17 cellular contexts compared by ENCODE assay signal in genomic region chr10:75974080-75974479, GRCh38.
A peak's percentile ranks its signal among the peaks of the same experiment; 100 is the strongest.
DNase-seq lines count a peak whose midpoint lies in the region; ATAC-seq, FAIRE-seq and TF ChIP-seq lines count a peak whose summit lies in the region.
"Had no signal": no experiment of that assay in that cellular context is flagged by ENCODE, and none has a peak within 500 bp of the region (broad histone marks: within the 10 kb centered on the region; RNA-seq: fewer than 3 reads in every experiment).

No MANE protein-coding gene starts in this region.

- H2AFZ ChIP-seq in astrocyte (ENCODE audit: low read depth, low read length) = no peak overlapping the region

- H3K4me3 ChIP-seq in breast epithelium = no peak overlapping the region
- H3K4me3 ChIP-seq in astrocyte (ENCODE audit: insufficient read depth, low read depth, low read length) = no peak overlapping the region
- H3K4me3 ChIP-seq: BLaER1 had no signal

- H3K4me2 ChIP-seq in astrocyte (ENCODE audit: low read length) = no peak overlapping the region
- H3K4me2 ChIP-seq: BLaER1 had no signal

- TF ChIP-seq CTCF in MCF 10A (IDR thresholded peaks at IDR 0.05; ENCODE audit: unreplicated experiment) (no peak), breast epithelium (IDR thresholded peaks at IDR 0.05) (no peak), astrocyte (IDR thresholded peaks at IDR 0.05; ENCODE audit: insufficient read depth, low read depth, low read length) (no peak), foreskin keratinocyte (conservative IDR thresholded peaks at IDR 0.05) (no peak)

- H4K20me1 ChIP-seq in astrocyte (ENCODE audit: insufficient read depth, low read length) = no peaks in the 10 kb centered on the region
- H4K20me1 ChIP-seq: BLaER1 had no signal

- ATAC-seq in foreskin keratinocyte (peak; percentile 97), HG03159 (IDR thresholded peaks at IDR 0.05; ENCODE audit: unreplicated experiment) (no peak)

- H3K27ac Mint-ChIP-seq in MCF 10A (ENCODE audit: low read depth, unreplicated experiment) = no peak overlapping the region
- no peak overlapping the region for H3K27ac Mint-ChIP-seq in astrocyte (ENCODE audit: unreplicated experiment)
- H3K27ac Mint-ChIP-seq: CD8-positive, alpha-beta memory T cell; HFFc6 had no signal

- no peaks in the 10 kb centered on the region for H3K4me1 ChIP-seq in breast epithelium
- no peaks in the 10 kb centered on the region for H3K4me1 ChIP-seq in astrocyte (ENCODE audit: insufficient read depth, low read length)
- H3K4me1 ChIP-seq in foreskin keratinocyte = peaks cover 6% of the 10 kb centered on the region

- no peaks in the 10 kb centered on the region for H3K9me3 ChIP-seq in breast epithelium
- no peaks in the 10 kb centered on the region for H3K9me3 ChIP-seq in astrocyte (ENCODE audit: insufficient read depth, low read depth, low read length)
- H3K9me3 ChIP-seq: BLaER1, Caco-2 had no signal

- POLR2A ChIA-PET in MCF 10A (lab: Yijun Ruan, JAX) = interaction anchor here (0.7 to 0.8 kb wide), 2 partner anchors 64 to 420 kb away, joined by 3 read pairs; no protein-coding TSS in a partner anchor

- H3K9ac ChIP-seq in astrocyte (ENCODE audit: low read length) = no peak overlapping the region
- H3K9ac ChIP-seq: BLaER1 had no signal

- intact Hi-C loops in MCF 10A (cut with micrococcal nuclease) (no loop called here), breast epithelium (cut with DNase I; ENCODE audit: low total_unique reads) (no loop called here)

- no peaks in the 10 kb centered on the region for H3K36me3 Mint-ChIP-seq in MCF 10A (ENCODE audit: insufficient read depth, unreplicated experiment)
- H3K36me3 Mint-ChIP-seq in astrocyte (ENCODE audit: low read depth, unreplicated experiment) = no peaks in the 10 kb centered on the region
- H3K36me3 Mint-ChIP-seq: CD8-positive, alpha-beta memory T cell had no signal

- H3K27ac ChIP-seq in breast epithelium (no peak overlapping the region), astrocyte (ENCODE audit: low read depth, low read length) (no peak overlapping the region), foreskin keratinocyte (no peak overlapping the region)
- H3K27ac ChIP-seq: 22Rv1, BLaER1 had no signal

- H3K4me3 Mint-ChIP-seq in MCF 10A (ENCODE audit: unreplicated experiment) (no peak overlapping the region), astrocyte (ENCODE audit: unreplicated experiment) (no peak overlapping the region)
- H3K4me3 Mint-ChIP-seq: CD8-positive, alpha-beta memory T cell; HFFc6 had no signal

- BruUV-seq in MCF 10A (replicated peaks; lab: Mats Ljungman, UMichigan) = no TSS peak

- DNase-seq in MCF 10A (ENCODE audit: unreplicated experiment) = peak; percentile 33
- DNase-seq in breast epithelium (ENCODE audit: low spot score in 2 of 2) = no peak
- DNase-seq in astrocyte (ENCODE audit: low read depth) = no peak
- peak; percentile 34 to 78 for DNase-seq in foreskin keratinocyte
- no peak for DNase-seq in mesenteric fat pad (ENCODE audit: low spot score)
- no peak for DNase-seq in stimulated activated CD4-positive, alpha-beta T cell treated with anti-CD3 and anti-CD28 coated beads, Interleukin-4, amount 100 ng/mL, for 1 hour
- DNase-seq in HT-29 (ENCODE audit: low spot score) = no peak
- DNase-seq: AML-193; Caco-2; CD8-positive, alpha-beta memory T cell; DND-41; GF-D8; HCEC 1CT; HFFc6 had no signal

- no peaks in the 10 kb centered on the region for H3K79me2 ChIP-seq in astrocyte (ENCODE audit: insufficient read depth, low read length)

- no peak for TF ChIP-seq POLR2A in breast epithelium (IDR thresholded peaks at IDR 0.05)

- H3K27me3 Mint-ChIP-seq in MCF 10A (ENCODE audit: insufficient read depth, unreplicated experiment) (no peaks in the 10 kb centered on the region), astrocyte (ENCODE audit: low read depth, unreplicated experiment) (peaks cover 5% of the 10 kb centered on the region)

- CTCF ChIA-PET in MCF 10A (lab: Yijun Ruan, JAX) = no interaction called here

- H3K36me3 ChIP-seq in breast epithelium (no peaks in the 10 kb centered on the region), astrocyte (ENCODE audit: insufficient read depth, low read length) (no peaks in the 10 kb centered on the region)
- H3K36me3 ChIP-seq: BLaER1 had no signal

- no peaks in the 10 kb centered on the region for H3K9me3 Mint-ChIP-seq in MCF 10A (ENCODE audit: unreplicated experiment)
- peaks cover 3% of the 10 kb centered on the region for H3K9me3 Mint-ChIP-seq in astrocyte (ENCODE audit: unreplicated experiment)
- H3K9me3 Mint-ChIP-seq: HFFc6 had no signal

- FAIRE-seq in astrocyte (lab: Jason Lieb, UNC) = peak; percentile 9

- H3K4me1 Mint-ChIP-seq in MCF 10A (ENCODE audit: insufficient read depth, unreplicated experiment) (no peaks in the 10 kb centered on the region), astrocyte (ENCODE audit: low read depth, unreplicated experiment) (peaks cover 26% of the 10 kb centered on the region)
- H3K4me1 Mint-ChIP-seq: CD8-positive, alpha-beta memory T cell had no signal

- H3K27me3 ChIP-seq in breast epithelium (no peaks in the 10 kb centered on the region), astrocyte (ENCODE audit: insufficient read depth, low read length) (no peaks in the 10 kb centered on the region), foreskin keratinocyte (no peaks in the 10 kb centered on the region)
- H3K27me3 ChIP-seq: BLaER1 had no signal

Comparison
In these comparisons a context has a peak if more than half of its experiments do, and no peak if none do; other contexts are left out.
1. DNase-seq: peak in MCF 10A (single experiment) and foreskin keratinocyte (2 of 2); none in breast epithelium (0 of 2), astrocyte (single experiment), mesenteric fat pad (single experiment), stimulated activated CD4-positive, alpha-beta T cell treated with anti-CD3 and anti-CD28 coated beads, Interleukin-4, amount 100 ng/mL, for 1 hour (single experiment) and HT-29 (single experiment).